ENCODE assay signal across 21 cellular contexts in genomic region chr13:97188207-97188606, GRCh38. TPM values are rescaled to one million over a fixed set of nuclear protein-coding genes. Genes with fewer than 3 reads are reported as not detected.
A peak's percentile ranks its signal among the peaks of the same experiment; 100 is the strongest.
DNase-seq lines count a peak whose midpoint lies in the region; ATAC-seq, FAIRE-seq and TF ChIP-seq lines count a peak whose summit lies in the region.
"Had no signal": no experiment of that assay in that cellular context is flagged by ENCODE, and none has a peak within 500 bp of the region (broad histone marks: within the 10 kb centered on the region; RNA-seq: fewer than 3 reads in every experiment).

No MANE protein-coding gene starts in this region.

- no peak overlapping the region for H3K9ac ChIP-seq in HepG2 (ENCODE audit: insufficient read depth, low read depth, low read length)
- no peak overlapping the region for H3K9ac ChIP-seq in keratinocyte (ENCODE audit: control insufficient read depth, extremely low read depth, insufficient read depth, low read length)
- H3K9ac ChIP-seq: BLaER1 treated with 17β-estradiol and CSF1 and Interleukin-3, amounts not matched to agents 10 nM and 100 nM had no signal

- in situ Hi-C loops in HepG2 (cut with HindIII; ENCODE audit: extremely low pct_ligation_motif_present, low pct_unique_long_range_greater_than_20kb): no loop called here

- H3K27me3 Mint-ChIP-seq in T-cell: peaks cover 5 to 14% of the 10 kb centered on the region in 2 donors

- TF ChIP-seq RAD21 in HepG2 (CRISPR knock-in tag; IDR thresholded peaks at IDR 0.05): no peak

- TF ChIP-seq POLR2A in HepG2 (IDR thresholded peaks at IDR 0.05; ENCODE audit: insufficient read depth in 1 of 2, low read depth in 2 of 2, low read length in 2 of 2) (no peak), right lobe of liver (IDR thresholded peaks at IDR 0.05) (no peak)

- H4K20me1 ChIP-seq in HepG2 (ENCODE audit: insufficient read depth, low read length): no peaks in the 10 kb centered on the region
- H4K20me1 ChIP-seq in keratinocyte (ENCODE audit: control insufficient read depth, extremely low read depth, insufficient read depth, low read length): no peaks in the 10 kb centered on the region
- H4K20me1 ChIP-seq: BLaER1 treated with 17β-estradiol and CSF1 and Interleukin-3, amounts not matched to agents 10 nM and 100 nM had no signal

- H3K4me2 ChIP-seq in HepG2 (ENCODE audit: low read depth, low read length) (no peak overlapping the region), keratinocyte (ENCODE audit: control insufficient read depth, extremely low read depth, insufficient read depth, low read depth, low read length) (peak overlapping the region; percentile 39)
- H3K4me2 ChIP-seq: BLaER1 treated with 17β-estradiol and CSF1 and Interleukin-3, amounts not matched to agents 10 nM and 100 nM; GM23338 had no signal

- BruUV-seq in HepG2 (replicated peaks; lab: Mats Ljungman, UMichigan): no TSS peak

- H3K9me3 ChIP-seq in HepG2 (ENCODE audit: low read length) (no peaks in the 10 kb centered on the region), right lobe of liver (no peaks in the 10 kb centered on the region), keratinocyte (ENCODE audit: control insufficient read depth, low read depth, low read length) (no peaks in the 10 kb centered on the region)
- H3K9me3 ChIP-seq: Caco-2 had no signal

- H3K27me3 ChIP-seq in HepG2 (ENCODE audit: control insufficient read depth in 1 of 2, insufficient read depth in 2 of 2, low read length in 2 of 2) (peaks cover 0 to 6% of the 10 kb centered on the region in 2 experiments; a peak in 2 of 5 replicates), right lobe of liver (no peaks in the 10 kb centered on the region), keratinocyte (ENCODE audit: control insufficient read depth, extremely low read depth, insufficient read depth, low read length) (no peaks in the 10 kb centered on the region)
- H3K27me3 ChIP-seq: BLaER1 treated with 17β-estradiol and CSF1 and Interleukin-3, amounts not matched to agents 10 nM and 100 nM had no signal

- H3K27ac ChIP-seq in HepG2 (ENCODE audit: extremely low read length, insufficient read depth, low read length): no peak overlapping the region
- no peak overlapping the region for H3K27ac ChIP-seq in right lobe of liver
- H3K27ac ChIP-seq in keratinocyte (ENCODE audit: control insufficient read depth, insufficient read depth, low read length): no peak overlapping the region
- H3K27ac ChIP-seq: BLaER1 treated with 17β-estradiol and CSF1 and Interleukin-3, amounts not matched to agents 10 nM and 100 nM had no signal

- H3K79me2 ChIP-seq in HepG2 (ENCODE audit: insufficient read depth, low read length) (no peaks in the 10 kb centered on the region), keratinocyte (ENCODE audit: control insufficient read depth, insufficient read depth, low read length) (no peaks in the 10 kb centered on the region)

- POLR2A ChIA-PET in HepG2 (lab: Yijun Ruan, JAX): no interaction called here
- POLR2A ChIA-PET in T-cell (lab: Charles Lee): interaction anchor here in 1 of 2 donors (0.6 kb wide), 1 partner anchor 37 kb away, joined by 3 read pairs; no protein-coding TSS in a partner anchor

- H3K4me3 Mint-ChIP-seq in T-cell: no peak overlapping the region
- H3K4me3 Mint-ChIP-seq: B cell; CD4-positive, CD25-positive, alpha-beta regulatory T cell; CD8-positive, alpha-beta memory T cell; GM23338; IgD-negative memory B cell had no signal

- CTCF ChIA-PET in HepG2 (lab: Yijun Ruan, JAX; ENCODE audit: low intra/inter-chr PET ratio, low total read pairs): no interaction called here
- CTCF ChIA-PET in T-cell (lab: Charles Lee): interaction anchor here in 1 of 2 donors (0.6 kb wide), 1 partner anchor 48 kb away, joined by 4 read pairs; no protein-coding TSS in a partner anchor

- intact Hi-C loops in HepG2 (cut with micrococcal nuclease; ENCODE audit: unreplicated experiment): no loop called here
- intact Hi-C loops in right lobe of liver (cut with DNase I): no loop called here

- H3K4me3 ChIP-seq in HepG2 (replicated peaks in 1 of 3; ENCODE audit: insufficient read depth in 1 of 3, low read depth in 2 of 3, low read length in 3 of 3) (no peak overlapping the region), right lobe of liver (no peak overlapping the region), keratinocyte (ENCODE audit: control insufficient read depth in 2 of 3, extremely low read depth in 1 of 3, insufficient read depth in 2 of 3, low read depth in 1 of 3, low read length in 3 of 3) (no peak overlapping the region)
- H3K4me3 ChIP-seq: BLaER1 treated with 17β-estradiol and CSF1 and Interleukin-3, amounts not matched to agents 10 nM and 100 nM; GM23338 had no signal

- H3K9me3 Mint-ChIP-seq in T-cell: no peaks in the 10 kb centered on the region
- H3K9me3 Mint-ChIP-seq: CD8-positive, alpha-beta memory T cell; GM23338 had no signal

- dilution Hi-C loops in keratinocyte (cut with MboI; ENCODE audit: extremely low pct_ligation_motif_present, low sequenced_read_pairs): no loop called here

- H3K4me1 Mint-ChIP-seq in T-cell: peaks cover 6 to 14% (median 7%) of the 10 kb centered on the region in 3 donors
- H3K4me1 Mint-ChIP-seq: GM23338 had no signal

- no peak for FAIRE-seq in HepG2 (lab: Jason Lieb, UNC)
- FAIRE-seq in keratinocyte (lab: Jason Lieb, UNC): peak; percentile 62
- no peak for FAIRE-seq in urothelium cell line (lab: Jason Lieb, UNC)
- FAIRE-seq: D721Med, GM12892, GM18507, H54, HTR-8/SVneo had no signal

- DNase-seq in HepG2 (ENCODE audit: low spot score): no peak
- no peak for DNase-seq in right lobe of liver
- DNase-seq in cerebellar cortex (ENCODE audit: low spot score): peak; percentile 11
- DNase-seq in keratinocyte (ENCODE audit: low read depth, low spot score): peak; percentile 17
- no peak for DNase-seq in urothelium cell line (ENCODE audit: low spot score)
- DNase-seq in T-cell: no peak
- DNase-seq: Caco-2; CD4-positive, CD25-positive, alpha-beta regulatory T cell; CD8-positive, alpha-beta memory T cell; GDM1 had no signal

- no peaks in the 10 kb centered on the region for H3K9me1 ChIP-seq in keratinocyte (ENCODE audit: control insufficient read depth, extremely low read depth, insufficient read depth, low read length)

- H2AFZ ChIP-seq in HepG2 (ENCODE audit: low read length): no peak overlapping the region
- peak overlapping the region; percentile 43 for H2AFZ ChIP-seq in keratinocyte (ENCODE audit: control insufficient read depth, low read length)
- H2AFZ ChIP-seq: GM23338 had no signal

- no peak for TF ChIP-seq EP300 in HepG2 (IDR thresholded peaks at IDR 0.05; ENCODE audit: low read depth in 2 of 2, low read length in 2 of 2)
- no peak for TF ChIP-seq EP300 in HepG2 (CRISPR knock-in tag; IDR thresholded peaks at IDR 0.05; ENCODE audit: borderline replicate concordance)

- no peaks in the 10 kb centered on the region for H3K36me3 Mint-ChIP-seq in T-cell
- H3K36me3 Mint-ChIP-seq: CD4-positive, CD25-positive, alpha-beta regulatory T cell; CD8-positive, alpha-beta memory T cell; IgD-negative memory B cell had no signal

- WGBS in HepG2 (ENCODE audit: low lambda C conversion rate): 47% methylated on average over 6 of the region's 8 CpGs
- 70% methylated on average over 7 of the region's 8 CpGs for WGBS in right lobe of liver (ENCODE audit: insufficient coverage, low coverage, low lambda C conversion rate, missing lambda C conversion rate)

- H3K36me3 ChIP-seq in HepG2 (replicated peaks in 1 of 2; ENCODE audit: control insufficient read depth in 1 of 2, insufficient read depth in 2 of 2, low read length in 2 of 2) (no peaks in the 10 kb centered on the region), right lobe of liver (no peaks in the 10 kb centered on the region), keratinocyte (ENCODE audit: control insufficient read depth in 2 of 2, extremely low read depth in 1 of 2, insufficient read depth in 2 of 2, low read length in 2 of 2) (no peaks in the 10 kb centered on the region)
- H3K36me3 ChIP-seq: BLaER1 treated with 17β-estradiol and CSF1 and Interleukin-3, amounts not matched to agents 10 nM and 100 nM had no signal

- TF ChIP-seq CTCF in HepG2 (CRISPR knock-in tag; IDR thresholded peaks at IDR 0.05) (no peak), right lobe of liver (IDR thresholded peaks at IDR 0.05) (no peak), keratinocyte (optimal IDR thresholded peaks at IDR 0.05 in 1 of 3, IDR thresholded peaks at IDR 0.05 in 1 of 3, conservative IDR thresholded peaks at IDR 0.05 in 1 of 3; ENCODE audit: extremely low read depth in 1 of 3, insufficient read depth in 2 of 3, low read length in 3 of 3) (no peak)

- ATAC-seq in HepG2: no peak
- ATAC-seq in right lobe of liver: no peak
- no peak for ATAC-seq in GM18511 (IDR thresholded peaks at IDR 0.05; ENCODE audit: unreplicated experiment)
- no peak for ATAC-seq in T-cell (replicated peaks in 1 of 4)
- ATAC-seq: GM23338, HCT116 had no signal

- no peak overlapping the region for H3K27ac Mint-ChIP-seq in T-cell
- H3K27ac Mint-ChIP-seq: B cell; CD4-positive, CD25-positive, alpha-beta regulatory T cell; GM23338; IgD-negative memory B cell had no signal

- H3K4me1 ChIP-seq in HepG2 (ENCODE audit: insufficient read depth, low read length): no peaks in the 10 kb centered on the region
- no peaks in the 10 kb centered on the region for H3K4me1 ChIP-seq in right lobe of liver
- peaks cover 9% of the 10 kb centered on the region for H3K4me1 ChIP-seq in keratinocyte (ENCODE audit: control insufficient read depth, extremely low read depth, insufficient read depth, low read length)

RNA-seq across cellular contexts. Expression of gene MBNL2, which starts 33.9 kb away (rescaled TPM):
- total RNA-seq in HepG2 (2016; rRNA removed; fragmentation: Illumina TruSeq; extraction: Trizol) (30.8 and 48.1 TPM in 2 replicates), right lobe of liver (100 to 1,000 TPM in 3 of 6 experiments, 10 to 100 TPM in 3; 30.3 to 135 (median 81.5) TPM), T-cell (10 to 100 TPM; 21.0 to 33.7 (median 28.5) TPM)
- total RNA-seq in HepG2 (2016; cell fraction: cytosol; rRNA removed; fragmentation: Illumina TruSeq; extraction: Trizol; ENCODE audit: low read depth): 4.0 and 5.0 TPM in 2 replicates
- total RNA-seq in HepG2 (2016; cell fraction: insoluble cytoplasmic fraction; rRNA removed; fragmentation: Illumina TruSeq; extraction: Trizol): 27.9 and 48.3 TPM in 2 replicates
- total RNA-seq in HepG2 (2016; cell fraction: membrane; rRNA removed; fragmentation: Illumina TruSeq; extraction: Trizol): 15.6 and 16.3 TPM in 2 replicates
- 50.3 and 53.0 TPM in 2 replicates for total RNA-seq in HepG2 (2016; cell fraction: nucleus; rRNA removed; fragmentation: Illumina TruSeq; extraction: Trizol)
- polyA plus RNA-seq in HepG2 (2011; rRNA removed) (59.0 and 62.9 TPM in 2 replicates), keratinocyte (19.3 to 28.4 TPM (median 22.2 TPM) in 3 replicates)
- polyA plus RNA-seq in HepG2 (2011; cell fraction: cytosol; rRNA removed): 44.6 and 63.1 TPM in 2 replicates
- 78.5 and 95.6 TPM in 2 replicates for polyA plus RNA-seq in HepG2 (2011; cell fraction: nucleus; rRNA removed)
- polyA plus RNA-seq in HepG2 (2012): 49.8 and 59.5 TPM in 2 replicates
- polyA plus RNA-seq in HepG2 (2016; cell fraction: cytosol; fragmentation: Illumina TruSeq; extraction: Trizol; ENCODE audit: low read depth): 0.49 and 0.73 TPM in 2 replicates
- 27.4 and 31.9 TPM in 2 replicates for polyA plus RNA-seq in HepG2 (2016; cell fraction: insoluble cytoplasmic fraction; fragmentation: Illumina TruSeq; extraction: Trizol; ENCODE audit: low read depth)
- 4.4 and 4.9 TPM in 2 replicates for polyA plus RNA-seq in HepG2 (2016; cell fraction: membrane; fragmentation: Illumina TruSeq; extraction: Trizol; ENCODE audit: low read depth)
- polyA plus RNA-seq in HepG2 (2016; cell fraction: nucleus; fragmentation: Illumina TruSeq; extraction: Trizol; ENCODE audit: insufficient read depth, low read depth): 32.1 and 37.5 TPM in 2 replicates
- 48.4 and 211 TPM in 2 replicates for polyA minus RNA-seq in HepG2 (2011; rRNA and poly(A)+ RNA removed; ENCODE audit: low replicate concordance)
- polyA minus RNA-seq in HepG2 (2011; cell fraction: cytosol; rRNA and poly(A)+ RNA removed): 125 and 134 TPM in 2 replicates
- 274 and 278 TPM in 2 replicates for polyA minus RNA-seq in HepG2 (2011; cell fraction: nucleus; rRNA and poly(A)+ RNA removed)
- polyA plus RNA-seq in keratinocyte (2011; ENCODE audit: low read depth): 14.7 TPM
- polyA plus RNA-seq in keratinocyte (2011; cell fraction: cytosol; rRNA removed): 16.1 and 24.4 TPM in 2 replicates
- 26.1 and 29.2 TPM in 2 replicates for polyA plus RNA-seq in keratinocyte (2011; cell fraction: nucleus; rRNA removed)
- 13.4 and 18.6 TPM in 2 replicates for polyA plus RNA-seq in keratinocyte (2012; ENCODE audit: low replicate concordance)
- polyA minus RNA-seq in keratinocyte: 20.2 to 86.3 TPM (median 68.7 TPM) in 3 replicates
- 22.8 TPM for polyA minus RNA-seq in keratinocyte (2011; cell fraction: cytosol; rRNA and poly(A)+ RNA removed)
- polyA minus RNA-seq in keratinocyte (2011; cell fraction: nucleus; rRNA and poly(A)+ RNA removed): 28.5 and 52.8 TPM in 2 replicates

Comparison
In these comparisons a context has a peak if more than half of its experiments do, and no peak if none do; other contexts are left out.
1. DNase-seq: peak in cerebellar cortex (single experiment) and keratinocyte (single experiment); none in HepG2 (single experiment), right lobe of liver (0 of 3), urothelium cell line (single experiment) and T-cell (0 of 34).